10 cellular contexts compared by ENCODE assay signal in genomic region chr20:13216533-13216932, GRCh38. TPM values are rescaled to one million over a fixed set of nuclear protein-coding genes. Genes with fewer than 3 reads are reported as not detected.
"Had no signal": no experiment of that assay in that cellular context is flagged by ENCODE, and none has a peak within 500 bp of the region (broad histone marks: within the 10 kb centered on the region; RNA-seq: fewer than 3 reads in every experiment).

No MANE protein-coding gene starts in this region.

- H3K27ac ChIP-seq: GM23248, HL-60 had no signal

- FAIRE-seq: K562 had no signal

- DNase-seq: GM23248, GOT3, H7, HFFc6, IMR-90, KG1 had no signal

- H3K36me3 ChIP-seq: HAP-1 had no signal

- H3K9ac ChIP-seq: GM23248 had no signal

- H3K4me3 ChIP-seq: GM23248, HAP-1, K562 had no signal

- ATAC-seq: HCT116, K562 had no signal

- H3K9me3 ChIP-seq: HAP-1 had no signal

- H2AFZ ChIP-seq: GM23248 had no signal

RNA-seq across cellular contexts. Expression of gene ISM1, which starts 4.5 kb away (rescaled TPM):
- total RNA-seq: GM23248, H7, IMR-90, K562 had no signal
- polyA plus RNA-seq: IMR-90, K562 had no signal
